In the genomic region with DNA sequence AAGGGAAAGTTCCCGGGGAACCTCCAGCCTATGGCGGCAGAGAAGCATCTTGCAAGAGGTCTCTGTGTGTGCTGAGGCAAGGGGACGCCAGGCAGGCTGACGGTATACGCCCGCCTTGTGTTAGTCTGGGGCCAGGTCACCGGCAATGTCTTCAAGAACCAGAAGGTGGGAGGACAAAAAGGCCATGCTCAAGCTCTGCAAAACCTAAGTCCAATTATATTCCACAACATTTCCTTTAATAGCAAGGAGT, we compare ENCODE assay signal across 8 cellular contexts. TPM values are rescaled to one million over a fixed set of nuclear protein-coding genes. Genes with fewer than 3 reads are reported as not detected.
DNase-seq lines count a peak whose midpoint lies in the region; ATAC-seq, FAIRE-seq and TF ChIP-seq lines count a peak whose summit lies in the region.

No MANE protein-coding gene starts in this region.

- no peaks in the 10 kb centered on the region for H3K9me3 Mint-ChIP-seq in T-helper 1 cell treated with Interleukin-12 subunit alpha and Interleukin-12 subunit beta and Interleukin-4 antibody, amounts not matched to agents 30 μg/mL and 1 μg/mL, for 36 hours
- H3K9me3 Mint-ChIP-seq in stimulated activated memory B cell treated with anti-CD40 and anti-IgM and Interleukin-4, amounts not matched to agents 10 μg/mL and 1 μg/mL and 100 μg/mL, for 72 hours: no peaks in the 10 kb centered on the region

- no peaks in the 10 kb centered on the region for H3K27me3 ChIP-seq in foreskin keratinocyte

- ATAC-seq in foreskin keratinocyte: no peak
- ATAC-seq in stimulated activated memory B cell treated with anti-CD40 and anti-IgM and Interleukin-4, amounts not matched to agents 10 μg/mL and 1 μg/mL and 100 μg/mL, for 72 hours: peak; percentile 52

- FAIRE-seq in GM12891 (lab: Jason Lieb, UNC): no peak

- H3K4me1 Mint-ChIP-seq in T-helper 1 cell treated with Interleukin-12 subunit alpha and Interleukin-12 subunit beta and Interleukin-4 antibody, amounts not matched to agents 30 μg/mL and 1 μg/mL, for 36 hours (ENCODE audit: low read depth): peaks cover 24% of the 10 kb centered on the region
- peaks cover 51% of the 10 kb centered on the region for H3K4me1 Mint-ChIP-seq in stimulated activated memory B cell treated with anti-CD40 and anti-IgM and Interleukin-4, amounts not matched to agents 10 μg/mL and 1 μg/mL and 100 μg/mL, for 72 hours

- H3K27me3 Mint-ChIP-seq in T-helper 1 cell treated with Interleukin-12 subunit alpha and Interleukin-12 subunit beta and Interleukin-4 antibody, amounts not matched to agents 30 μg/mL and 1 μg/mL, for 36 hours (ENCODE audit: low read depth): no peaks in the 10 kb centered on the region
- no peaks in the 10 kb centered on the region for H3K27me3 Mint-ChIP-seq in stimulated activated memory B cell treated with anti-CD40 and anti-IgM and Interleukin-4, amounts not matched to agents 10 μg/mL and 1 μg/mL and 100 μg/mL, for 72 hours

- no peaks in the 10 kb centered on the region for H3K9me3 ChIP-seq in SK-N-MC (ENCODE audit: low read depth, low read length)

- DNase-seq in T-helper 1 cell (no peak), SK-N-MC (ENCODE audit: low read depth, low spot score) (no peak), foreskin keratinocyte (no peak), NCI-H187 treated with DMSO at 0.1 percent for 48 hours (lab: John Stamatoyannopoulos, UW) (no peak), GM12891 (ENCODE audit: insufficient read length, low spot score) (no peak), T-helper 9 cell (no peak)

- TF ChIP-seq POLR2A in GM12891 (IDR thresholded peaks at IDR 0.05; ENCODE audit: low read depth, low read length): no peak; the same call in 1 of the 2 replicates

- TF ChIP-seq CTCF in foreskin keratinocyte (conservative IDR thresholded peaks at IDR 0.05): no peak

- H3K9ac ChIP-seq in SK-N-MC (ENCODE audit: insufficient read length): peak overlapping the region; percentile 99

- peaks cover 16% of the 10 kb centered on the region for H3K36me3 Mint-ChIP-seq in T-helper 1 cell treated with Interleukin-12 subunit alpha and Interleukin-12 subunit beta and Interleukin-4 antibody, amounts not matched to agents 30 μg/mL and 1 μg/mL, for 36 hours (ENCODE audit: low read depth)
- H3K36me3 Mint-ChIP-seq in stimulated activated memory B cell treated with anti-CD40 and anti-IgM and Interleukin-4, amounts not matched to agents 10 μg/mL and 1 μg/mL and 100 μg/mL, for 72 hours: peaks cover 29% of the 10 kb centered on the region

- H3K4me3 ChIP-seq in SK-N-MC: peak overlapping the region; percentile 96

- H3K4me1 ChIP-seq in foreskin keratinocyte: no peaks in the 10 kb centered on the region

- H3K27ac ChIP-seq in SK-N-MC: peak overlapping the region; percentile 92
- H3K27ac ChIP-seq in foreskin keratinocyte: peak overlapping the region; percentile 85

- H3K36me3 ChIP-seq in SK-N-MC (ENCODE audit: insufficient read depth, low read length): peaks cover 26% of the 10 kb centered on the region; the same call in 1 of the 2 replicates

- peak overlapping the region; percentile 99 for H3K4me3 Mint-ChIP-seq in T-helper 1 cell treated with Interleukin-12 subunit alpha and Interleukin-12 subunit beta and Interleukin-4 antibody, amounts not matched to agents 30 μg/mL and 1 μg/mL, for 36 hours
- H3K4me3 Mint-ChIP-seq in stimulated activated memory B cell treated with anti-CD40 and anti-IgM and Interleukin-4, amounts not matched to agents 10 μg/mL and 1 μg/mL and 100 μg/mL, for 72 hours: peak overlapping the region; percentile 89

- H3K27ac Mint-ChIP-seq in T-helper 1 cell treated with Interleukin-12 subunit alpha and Interleukin-12 subunit beta and Interleukin-4 antibody, amounts not matched to agents 30 μg/mL and 1 μg/mL, for 36 hours: peak overlapping the region; percentile 98
- H3K27ac Mint-ChIP-seq in stimulated activated memory B cell treated with anti-CD40 and anti-IgM and Interleukin-4, amounts not matched to agents 10 μg/mL and 1 μg/mL and 100 μg/mL, for 72 hours: peak overlapping the region; percentile 90

TF ChIP-seq in GM12891, 5 proteins besides CTCF, POLR2A, EP300 and RAD21:
- TF ChIP-seq TAF1 (IDR thresholded peaks at IDR 0.05; ENCODE audit: low read depth, low read length): no peak

RNA-seq across cellular contexts. Expression of a gene that starts 0.3 kb away (rescaled TPM):
- total RNA-seq in foreskin keratinocyte: 11.9 and 12.6 TPM in 2 replicates
- polyA plus RNA-seq in foreskin keratinocyte: 10.9 and 11.9 TPM in 2 replicates
- 6.7 TPM for polyA plus RNA-seq in GM12891 (2012; ENCODE audit: low read depth, missing spikeins)

RNA-seq across cellular contexts. Expression of a gene that starts 0.5 kb away (rescaled TPM):
- total RNA-seq in foreskin keratinocyte: 11.0 and 12.2 TPM in 2 replicates
- 2.5 TPM in 2 replicates for polyA plus RNA-seq in foreskin keratinocyte
- polyA plus RNA-seq in GM12891 (2012; ENCODE audit: low read depth, missing spikeins): 8.1 TPM

RNA-seq across cellular contexts. Expression of a gene that starts 15.0 kb away (rescaled TPM):
- total RNA-seq in foreskin keratinocyte: 1.1 and 1.4 TPM in 2 replicates
- polyA plus RNA-seq in foreskin keratinocyte: 1.8 and 2.1 TPM in 2 replicates
- 1.5 TPM for polyA plus RNA-seq in GM12891 (2012; ENCODE audit: low read depth, missing spikeins)

RNA-seq across cellular contexts. Expression of a gene that starts 20.8 kb away (rescaled TPM):
- total RNA-seq in foreskin keratinocyte: 82.5 and 85.9 TPM in 2 replicates
- 122 and 129 TPM in 2 replicates for polyA plus RNA-seq in foreskin keratinocyte
- polyA plus RNA-seq in GM12891 (2012; ENCODE audit: low read depth, missing spikeins): 85.3 TPM

RNA-seq across cellular contexts. Expression of a gene that starts 34.4 kb away (rescaled TPM):
- 41.1 and 41.9 TPM in 2 replicates for total RNA-seq in foreskin keratinocyte
- polyA plus RNA-seq in foreskin keratinocyte: 58.7 and 60.3 TPM in 2 replicates
- 33.7 TPM for polyA plus RNA-seq in GM12891 (2012; ENCODE audit: low read depth, missing spikeins)
